Comparison of ENCODE assay signal across 21 cellular contexts in the genomic region with DNA sequence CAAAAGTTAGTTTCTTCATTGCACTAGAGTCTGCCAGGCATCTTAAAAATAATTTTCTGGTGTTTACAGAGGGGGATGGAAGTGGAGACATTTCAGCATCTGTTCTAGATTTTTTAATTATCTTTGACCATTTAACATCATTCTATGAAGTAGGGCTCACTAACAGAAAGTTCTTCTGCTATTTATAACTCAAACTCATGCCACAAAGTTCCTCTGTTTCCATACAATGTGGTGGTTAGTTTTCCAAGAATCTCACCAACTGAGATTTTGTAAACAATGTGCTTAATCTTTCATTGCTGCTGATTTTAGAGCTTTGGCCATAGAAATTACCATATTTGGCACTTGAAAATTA.
A peak's percentile ranks its signal among the peaks of the same experiment; 100 is the strongest.
DNase-seq lines count a peak whose midpoint lies in the region; FAIRE-seq and TF ChIP-seq lines count a peak whose summit lies in the region.
"Had no signal": no experiment of that assay in that cellular context is flagged by ENCODE, and none has a peak within 500 bp of the region (broad histone marks: within the 10 kb centered on the region; RNA-seq: fewer than 3 reads in every experiment).

No MANE protein-coding gene starts in this region.

- H3K4me1 ChIP-seq in small intestine (ENCODE audit: control insufficient read depth in 2 of 2, insufficient read depth in 1 of 2, low read depth in 1 of 2, low read length in 1 of 2), result no peaks in the 10 kb centered on the region
- H3K4me1 ChIP-seq: BLaER1, Caco-2 had no signal

- H3K27me3 Mint-ChIP-seq in chondrocyte (ENCODE audit: low read depth) (no peaks in the 10 kb centered on the region), mesothelial cell of epicardium (ENCODE audit: low read depth) (no peaks in the 10 kb centered on the region)
- H3K27me3 Mint-ChIP-seq: CD4-positive, alpha-beta T cell had no signal

- no peak overlapping the region for H3K4me3 ChIP-seq in small intestine (ENCODE audit: low read depth in 1 of 2, low read length in 2 of 2)
- H3K4me3 ChIP-seq: BLaER1 had no signal

- no peak for FAIRE-seq in small intestine (lab: Jason Lieb, UNC)
- FAIRE-seq: H54, HTR-8/SVneo had no signal

- peaks cover 38% of the 10 kb centered on the region for H3K4me1 Mint-ChIP-seq in chondrocyte (ENCODE audit: low read depth)
- H3K4me1 Mint-ChIP-seq in mesothelial cell of epicardium, result peaks cover 39% of the 10 kb centered on the region

- H3K9me3 ChIP-seq in small intestine (ENCODE audit: control insufficient read depth, low read depth), result no peaks in the 10 kb centered on the region
- H3K9me3 ChIP-seq: BLaER1, Caco-2 had no signal

- no peak overlapping the region for H3K4me3 Mint-ChIP-seq in chondrocyte (ENCODE audit: unreplicated experiment)
- H3K4me3 Mint-ChIP-seq in mesothelial cell of epicardium, result no peak overlapping the region
- H3K4me3 Mint-ChIP-seq: CD4-positive, alpha-beta T cell had no signal

- H3K27ac Mint-ChIP-seq in chondrocyte (ENCODE audit: unreplicated experiment), result peak overlapping the region; percentile 13
- H3K27ac Mint-ChIP-seq in mesothelial cell of epicardium, result peak overlapping the region; percentile 29
- H3K27ac Mint-ChIP-seq: CD4-positive, alpha-beta T cell had no signal

- no peaks in the 10 kb centered on the region for H3K27me3 ChIP-seq in small intestine (ENCODE audit: control insufficient read depth in 2 of 2, insufficient read depth in 2 of 2, low read length in 2 of 2)

- H3K27ac ChIP-seq in small intestine (ENCODE audit: low read depth in 1 of 2, low read length in 1 of 2), result no peak overlapping the region
- H3K27ac ChIP-seq: BLaER1 had no signal

- H3K36me3 Mint-ChIP-seq in chondrocyte (ENCODE audit: low read depth) (no peaks in the 10 kb centered on the region), mesothelial cell of epicardium (peaks cover 19% of the 10 kb centered on the region)

- H3K9me3 Mint-ChIP-seq in chondrocyte (ENCODE audit: low read depth) (no peaks in the 10 kb centered on the region), mesothelial cell of epicardium (no peaks in the 10 kb centered on the region)
- H3K9me3 Mint-ChIP-seq: CD4-positive, alpha-beta T cell had no signal

- H3K36me3 ChIP-seq in small intestine (ENCODE audit: control insufficient read depth in 2 of 2, insufficient read depth in 2 of 2, low read length in 2 of 2), result no peaks in the 10 kb centered on the region
- H3K36me3 ChIP-seq: BLaER1 had no signal

- TF ChIP-seq CTCF in chondrocyte (IDR thresholded peaks at IDR 0.05) (no peak), mesothelial cell of epicardium (IDR thresholded peaks at IDR 0.05; ENCODE audit: unreplicated experiment) (no peak)

- DNase-seq in chondrocyte (ENCODE audit: low spot score), result no peak
- DNase-seq in fibroblast of peridontal ligament (ENCODE audit: extremely low read depth), result peak; percentile 65
- DNase-seq in mesothelial cell of epicardium (ENCODE audit: low spot score in 2 of 2, unreplicated experiment in 2 of 2), result no peak
- no peak for DNase-seq in NAMALWA (ENCODE audit: low spot score)
- DNase-seq in activated CD8-positive, alpha-beta memory T cell treated with anti-CD3 and anti-CD28 coated beads, Interleukin-2, amount 50 U/mL, for 4 hours, result no peak
- no peak for DNase-seq in small intestine
- DNase-seq in activated CD8-positive, alpha-beta memory T cell treated with anti-CD3 and anti-CD28 coated beads for 24 hours, result no peak
- DNase-seq: Caco-2; CD4-positive, alpha-beta T cell; DMS 273 treated with DMSO at 0.1 percent for 48 hours; DMS79 treated with DMSO at 0.1 percent for 48 hours; KG1; NCI-H1105; NCI-H146; NCI-H2029; NCI-H226; NCI-H524; NCI-H774 had no signal
